ENCODE assay signal across 23 cellular contexts in the genomic region with DNA sequence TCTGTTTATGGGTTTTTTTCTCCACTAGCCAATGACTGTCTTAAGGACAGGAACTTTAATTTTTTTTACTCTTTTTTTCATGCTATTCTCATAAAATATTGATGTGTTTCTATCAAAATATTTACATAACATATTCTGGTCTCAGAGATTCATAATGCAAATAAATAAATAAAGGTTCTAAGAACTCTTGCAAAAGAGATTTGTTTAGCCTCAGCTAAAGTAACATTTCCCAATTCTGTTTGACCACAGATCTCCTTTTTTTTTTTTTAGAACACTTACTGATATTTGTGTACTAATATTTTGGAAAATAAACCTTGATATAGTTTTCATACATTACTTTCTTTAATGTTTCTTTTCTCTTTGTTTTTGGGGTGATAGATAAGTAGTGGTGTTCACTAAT.
A peak's percentile ranks its signal among the peaks of the same experiment; 100 is the strongest.
DNase-seq lines count a peak whose midpoint lies in the region; ATAC-seq and TF ChIP-seq lines count a peak whose summit lies in the region.
"Had no signal": no experiment of that assay in that cellular context is flagged by ENCODE, and none has a peak within 500 bp of the region (broad histone marks: within the 10 kb centered on the region; RNA-seq: fewer than 3 reads in every experiment).

No MANE protein-coding gene starts in this region.

- H3K36me3 ChIP-seq in brain microvascular endothelial cell (replicated peaks) (no peaks in the 10 kb centered on the region), upper lobe of left lung (no peaks in the 10 kb centered on the region)

- no peak for TF ChIP-seq POLR2A in upper lobe of left lung (IDR thresholded peaks at IDR 0.05)

- in situ Hi-C loops in brain microvascular endothelial cell (cut with HindIII; ENCODE audit: low pct_ligation_motif_present, low sequenced_read_pairs), result no loop called here

- H3K36me3 Mint-ChIP-seq in nephron (ENCODE audit: low read depth), result no peaks in the 10 kb centered on the region

- no peaks in the 10 kb centered on the region for H3K4me1 ChIP-seq in upper lobe of left lung

- H3K4me3 Mint-ChIP-seq in nephron, result no peak overlapping the region
- H3K4me3 Mint-ChIP-seq: GM23338, H9 had no signal

- peaks cover 49% of the 10 kb centered on the region for H3K4me1 Mint-ChIP-seq in nephron
- H3K4me1 Mint-ChIP-seq: GM23338, H9 had no signal

- no peaks in the 10 kb centered on the region for H3K27me3 ChIP-seq in brain microvascular endothelial cell (replicated peaks)
- H3K27me3 ChIP-seq in upper lobe of left lung, result no peaks in the 10 kb centered on the region

- peaks cover 5% of the 10 kb centered on the region for H3K27me3 Mint-ChIP-seq in nephron (ENCODE audit: low read depth)

- H3K27ac ChIP-seq in brain microvascular endothelial cell, result no peak overlapping the region
- H3K27ac ChIP-seq in upper lobe of left lung, result no peak overlapping the region
- H3K27ac ChIP-seq: RWPE1 had no signal

- no peak overlapping the region for H3K4me3 ChIP-seq in AG10803 (ENCODE audit: low read length)
- H3K4me3 ChIP-seq in cardiac fibroblast (replicated peaks in 1 of 2; ENCODE audit: low read depth in 2 of 2, low read length in 2 of 2), result no peak overlapping the region
- H3K4me3 ChIP-seq in brain microvascular endothelial cell (ENCODE audit: low read depth, low read length), result no peak overlapping the region
- H3K4me3 ChIP-seq in upper lobe of left lung, result no peak overlapping the region
- H3K4me3 ChIP-seq: GM23338 had no signal

- peaks cover 6% of the 10 kb centered on the region for H3K9me3 Mint-ChIP-seq in nephron
- H3K9me3 Mint-ChIP-seq: GM23338 had no signal

- DNase-seq in AG10803 (ENCODE audit: low read depth) (peak; percentile 41), cardiac fibroblast (ENCODE audit: low read depth in 2 of 2) (peak; percentile 33 to 42), fibroblast of peridontal ligament (ENCODE audit: extremely low read depth) (peak; percentile 45), brain microvascular endothelial cell (no peak), NCI-H2196 treated with DMSO at 0.1 percent for 48 hours (lab: John Stamatoyannopoulos, UW; ENCODE audit: unreplicated experiment) (no peak), upper lobe of left lung (no peak)
- DNase-seq: 8988T, ACHN, Calu3, DMS79 treated with DMSO at 0.1 percent for 48 hours, GF-D8, H9, KBM-7, MM.1S, NCI-H226, NCI-H510A, NCI-H69, SHP77 had no signal

- ATAC-seq in GM18858 (IDR thresholded peaks at IDR 0.05; ENCODE audit: unreplicated experiment), result no peak
- no peak for ATAC-seq in upper lobe of left lung (ENCODE audit: low FRiP score in 2 of 2)
- ATAC-seq: GM23338, Panc1 had no signal

- H3K27ac Mint-ChIP-seq in nephron, result peak overlapping the region in 2 of 3 experiments; percentile 73 to 80
- H3K27ac Mint-ChIP-seq: GM23338, H9 had no signal

- no peak for TF ChIP-seq CTCF in AG10803 (conservative IDR thresholded peaks at IDR 0.05; ENCODE audit: low read length)
- no peak for TF ChIP-seq CTCF in cardiac fibroblast (IDR thresholded peaks at IDR 0.05; ENCODE audit: low read depth, low read length)
- no peak for TF ChIP-seq CTCF in nephron (IDR thresholded peaks at IDR 0.05; ENCODE audit: unreplicated experiment in 3 of 3)
- no peak for TF ChIP-seq CTCF in brain microvascular endothelial cell (IDR thresholded peaks at IDR 0.05; ENCODE audit: low read depth, low read length, missing control alignments)
- no peak for TF ChIP-seq CTCF in upper lobe of left lung (IDR thresholded peaks at IDR 0.05)

- H3K9me3 ChIP-seq in upper lobe of left lung, result no peaks in the 10 kb centered on the region

- TF ChIP-seq EP300 in upper lobe of left lung (IDR thresholded peaks at IDR 0.05), result no peak

Comparison
In these comparisons a context has a peak if more than half of its experiments do, and no peak if none do; other contexts are left out.
1. DNase-seq: peak in AG10803 (single experiment), cardiac fibroblast (2 of 2) and fibroblast of peridontal ligament (single experiment); none in brain microvascular endothelial cell (single experiment), NCI-H2196 treated with DMSO at 0.1 percent for 48 hours (single experiment) and upper lobe of left lung (0 of 2).